ENCODE assay signal across 8 cellular contexts in the genomic region with DNA sequence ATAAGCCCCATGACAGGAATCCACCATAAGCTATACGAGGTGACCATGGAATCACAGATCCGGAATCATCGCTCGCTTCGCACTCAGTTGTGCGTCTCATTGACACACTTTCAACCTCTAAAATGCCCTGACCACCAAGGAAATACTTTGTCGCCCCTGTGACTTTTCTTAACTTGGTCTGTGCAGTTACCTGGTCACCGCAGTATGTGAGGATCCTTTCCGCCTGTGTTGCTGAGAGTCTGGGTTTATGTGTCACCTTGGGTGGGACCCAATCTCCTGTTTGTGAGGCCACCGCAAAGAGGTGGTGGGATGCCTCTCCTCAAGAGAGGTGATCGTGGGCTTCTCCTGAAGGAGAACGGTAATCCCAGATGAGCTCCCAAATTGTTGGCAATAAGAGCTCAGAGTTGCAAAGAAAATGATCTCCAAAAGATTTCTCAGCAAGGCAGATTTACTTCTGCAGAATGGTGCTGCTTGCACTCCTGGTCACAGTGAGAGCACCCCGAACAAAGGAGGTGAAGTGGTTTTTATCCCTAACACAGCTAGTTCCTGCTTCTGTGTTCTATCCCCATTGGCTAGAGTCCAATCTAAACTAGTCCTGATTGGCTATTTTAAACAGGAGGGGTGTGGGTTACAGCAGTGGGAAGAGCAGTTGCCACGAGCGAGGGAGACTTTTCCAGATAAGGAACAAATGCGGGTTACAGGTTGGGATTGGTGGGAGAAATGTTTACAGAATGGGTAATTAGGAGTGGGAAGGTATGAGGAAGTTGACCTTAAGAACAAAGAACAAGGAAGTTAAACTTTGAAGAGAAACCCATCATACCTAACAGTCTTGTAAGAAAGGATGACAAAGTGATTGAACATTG. TPM values are rescaled to one million over a fixed set of nuclear protein-coding genes. Genes with fewer than 3 reads are reported as not detected.
DNase-seq lines count a peak whose midpoint lies in the region; ATAC-seq and TF ChIP-seq lines count a peak whose summit lies in the region.

No MANE protein-coding gene starts in this region.

- H3K9me3 ChIP-seq in Panc1 (ENCODE audit: control insufficient read depth, insufficient read depth, low read depth, low read length) = no peaks in the 10 kb centered on the region

- H3K27me3 Mint-ChIP-seq in activated T-cell treated with anti-CD3 and anti-CD28 coated beads, Interleukin-2, amount 50 U/mL, for 24 hours = no peaks in the 10 kb centered on the region
- H3K27me3 Mint-ChIP-seq in endothelial cell (ENCODE audit: unreplicated experiment) = peaks cover 17% of the 10 kb centered on the region
- H3K27me3 Mint-ChIP-seq in stimulated activated memory B cell treated with anti-CD40 and anti-IgM and Interleukin-4, amounts not matched to agents 10 μg/mL and 1 μg/mL and 100 μg/mL, for 72 hours = no peaks in the 10 kb centered on the region

- H3K27ac ChIP-seq in Panc1 (ENCODE audit: low read length) = peak overlapping the region; percentile 56; the same call in 1 of the 2 replicates

- DNase-seq in activated T-cell treated with anti-CD3 and anti-CD28 coated beads, Interleukin-2, amount 50 U/mL, for 24 hours = no peak
- DNase-seq in activated T-cell treated with anti-CD3 and anti-CD28 coated beads, Interleukin-2, amount 50 U/mL, for 1 hour = no peak
- DNase-seq in Panc1 (ENCODE audit: low read depth, low spot score) = no peak
- DNase-seq in endothelial cell (ENCODE audit: low spot score) = no peak
- no peak for DNase-seq in NCI-H1930 (lab: John Stamatoyannopoulos, UW)
- no peak for DNase-seq in DMS153 treated with DMSO at 0.1 percent for 48 hours (lab: John Stamatoyannopoulos, UW; ENCODE audit: unreplicated experiment)

- H3K4me1 Mint-ChIP-seq in activated T-cell treated with anti-CD3 and anti-CD28 coated beads, Interleukin-2, amount 50 U/mL, for 24 hours (ENCODE audit: low read depth) = peaks cover 65% of the 10 kb centered on the region
- peaks cover 36% of the 10 kb centered on the region for H3K4me1 Mint-ChIP-seq in endothelial cell (ENCODE audit: unreplicated experiment)
- peaks cover 74% of the 10 kb centered on the region for H3K4me1 Mint-ChIP-seq in stimulated activated memory B cell treated with anti-CD40 and anti-IgM and Interleukin-4, amounts not matched to agents 10 μg/mL and 1 μg/mL and 100 μg/mL, for 72 hours

- no peaks in the 10 kb centered on the region for H3K9me3 Mint-ChIP-seq in activated T-cell treated with anti-CD3 and anti-CD28 coated beads, Interleukin-2, amount 50 U/mL, for 24 hours
- peaks cover 18% of the 10 kb centered on the region for H3K9me3 Mint-ChIP-seq in endothelial cell (ENCODE audit: unreplicated experiment)
- H3K9me3 Mint-ChIP-seq in stimulated activated memory B cell treated with anti-CD40 and anti-IgM and Interleukin-4, amounts not matched to agents 10 μg/mL and 1 μg/mL and 100 μg/mL, for 72 hours = peaks cover 31% of the 10 kb centered on the region

- H3K4me3 ChIP-seq in Panc1 (ENCODE audit: low read depth in 2 of 2, low read length in 2 of 2) = no peak overlapping the region

- H3K36me3 Mint-ChIP-seq in activated T-cell treated with anti-CD3 and anti-CD28 coated beads, Interleukin-2, amount 50 U/mL, for 24 hours (ENCODE audit: low read depth) = peaks cover 100% of the 10 kb centered on the region
- H3K36me3 Mint-ChIP-seq in endothelial cell (ENCODE audit: low read depth, unreplicated experiment) = peaks cover 93% of the 10 kb centered on the region
- peaks cover 99% of the 10 kb centered on the region for H3K36me3 Mint-ChIP-seq in stimulated activated memory B cell treated with anti-CD40 and anti-IgM and Interleukin-4, amounts not matched to agents 10 μg/mL and 1 μg/mL and 100 μg/mL, for 72 hours

- in situ Hi-C loops in Panc1 (cut with HindIII; ENCODE audit: low pct_unique_long_range_greater_than_20kb, low sequenced_read_pairs) = no loop called here

- intact Hi-C loops in Panc1 (cut with micrococcal nuclease; ENCODE audit: unreplicated experiment) = no loop called here

- POLR2A ChIA-PET in Panc1 (lab: Charles Lee) = interaction anchor here (0.5 kb wide), 1 partner anchor 229 kb away, joined by 6 read pairs; no protein-coding TSS in a partner anchor

- H3K4me3 Mint-ChIP-seq in activated T-cell treated with anti-CD3 and anti-CD28 coated beads, Interleukin-2, amount 50 U/mL, for 24 hours = peak overlapping the region; percentile 98
- H3K4me3 Mint-ChIP-seq in endothelial cell (ENCODE audit: unreplicated experiment) = peak overlapping the region; percentile 85
- peak overlapping the region; percentile 50 for H3K4me3 Mint-ChIP-seq in stimulated activated memory B cell treated with anti-CD40 and anti-IgM and Interleukin-4, amounts not matched to agents 10 μg/mL and 1 μg/mL and 100 μg/mL, for 72 hours

- H3K27ac Mint-ChIP-seq in activated T-cell treated with anti-CD3 and anti-CD28 coated beads, Interleukin-2, amount 50 U/mL, for 24 hours = peak overlapping the region; percentile 100
- peak overlapping the region; percentile 57 for H3K27ac Mint-ChIP-seq in endothelial cell (ENCODE audit: unreplicated experiment)
- H3K27ac Mint-ChIP-seq in stimulated activated memory B cell treated with anti-CD40 and anti-IgM and Interleukin-4, amounts not matched to agents 10 μg/mL and 1 μg/mL and 100 μg/mL, for 72 hours = peak overlapping the region; percentile 59

- no TSS peak for BruUV-seq in Panc1 (replicated peaks; lab: Mats Ljungman, UMichigan)

- peaks cover 63% of the 10 kb centered on the region for H3K4me1 ChIP-seq in Panc1 (ENCODE audit: control insufficient read depth, insufficient read depth, low read length)

- TF ChIP-seq CTCF in Panc1 (IDR thresholded peaks at IDR 0.05) (no peak), endothelial cell (IDR thresholded peaks at IDR 0.05; ENCODE audit: unreplicated experiment) (no peak)

- CTCF ChIA-PET in Panc1 (lab: Charles Lee) = no interaction called here

- no peaks in the 10 kb centered on the region for H3K27me3 ChIP-seq in Panc1 (ENCODE audit: control insufficient read depth, insufficient read depth, low read length)

- no peak for ATAC-seq in Panc1
- peak; percentile 69 for ATAC-seq in stimulated activated memory B cell treated with anti-CD40 and anti-IgM and Interleukin-4, amounts not matched to agents 10 μg/mL and 1 μg/mL and 100 μg/mL, for 72 hours
- no peak for ATAC-seq in GM21528 (IDR thresholded peaks at IDR 0.05; ENCODE audit: low FRiP score, unreplicated experiment)

- peaks cover 69% of the 10 kb centered on the region for H3K36me3 ChIP-seq in Panc1 (ENCODE audit: control insufficient read depth, insufficient read depth, low read length)

RNA-seq across cellular contexts. Expression of a gene that starts 9.1 kb away (rescaled TPM):
- total RNA-seq in Panc1 (2021; ENCODE audit: unreplicated experiment) = 39.4 TPM
- polyA plus RNA-seq in Panc1 (2012; ENCODE audit: insufficient read length) = 22.5 TPM
- total RNA-seq in endothelial cell (ENCODE audit: unreplicated experiment) = 25.0 TPM
